1 cellular context compared by ENCODE assay signal in the genomic region with DNA sequence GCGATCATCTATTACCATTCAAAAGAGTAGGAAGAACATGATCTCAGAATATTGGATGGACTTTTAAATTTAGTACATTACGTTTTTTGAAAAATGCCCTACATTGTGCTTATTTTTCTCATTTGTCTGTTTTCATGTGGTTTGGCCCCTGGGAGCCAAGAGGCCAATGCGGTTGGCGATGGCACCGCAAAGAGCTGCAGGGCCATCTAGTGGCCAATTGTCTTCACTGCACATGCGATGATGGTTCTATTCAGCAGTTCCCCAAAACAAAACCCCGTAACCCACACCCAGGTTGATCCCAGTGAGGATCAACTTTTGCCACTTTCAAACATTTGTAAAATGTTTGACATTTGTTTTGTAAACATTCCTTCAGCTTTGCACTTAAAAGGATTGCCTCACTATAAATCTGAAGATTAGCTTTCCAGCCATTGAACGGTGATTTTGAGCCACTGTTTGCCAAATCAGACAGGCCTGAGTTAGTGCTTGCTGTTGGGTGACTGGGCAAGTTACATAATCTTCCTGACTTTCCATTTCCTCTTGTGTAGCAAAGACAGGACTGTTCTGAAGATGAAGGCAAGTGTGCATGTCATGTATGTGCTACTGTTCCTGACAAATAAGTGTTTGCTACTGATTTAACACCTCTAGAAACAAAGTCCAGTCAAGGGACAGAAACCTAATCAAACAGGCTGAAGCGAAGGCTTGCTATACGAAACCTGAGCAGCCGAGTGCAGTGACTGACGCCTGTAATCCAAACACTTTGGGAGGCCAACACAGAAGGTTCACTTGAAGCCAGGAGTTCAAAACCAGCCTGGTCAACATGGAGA.
TF ChIP-seq lines count a peak whose summit lies in the region.

No MANE protein-coding gene starts in this region.

TF ChIP-seq in GM23338, 12 proteins besides CTCF, POLR2A, EP300 and RAD21 (continued from another document):
- TF ChIP-seq ETS1 (IDR thresholded peaks at IDR 0.05): no peak
- TF ChIP-seq ZNF331 (CRISPR knock-in tag; IDR thresholded peaks at IDR 0.05; ENCODE audit: low read depth): no peak
- TF ChIP-seq REST (IDR thresholded peaks at IDR 0.05; ENCODE audit: unreplicated experiment): no peak
- no peak for TF ChIP-seq ZNF462 (CRISPR knock-in tag; IDR thresholded peaks at IDR 0.05)
- no peak for TF ChIP-seq STAT1 (IDR thresholded peaks at IDR 0.05; ENCODE audit: unreplicated experiment)
- no peak for TF ChIP-seq JUNB (IDR thresholded peaks at IDR 0.05; ENCODE audit: unreplicated experiment)
- TF ChIP-seq NANOG (IDR thresholded peaks at IDR 0.05; ENCODE audit: borderline replicate concordance): no peak
- no peak for TF ChIP-seq POLR2AphosphoS5 (IDR thresholded peaks at IDR 0.05; ENCODE audit: low read depth)
- no peak for TF ChIP-seq EZH2phosphoT487 (IDR thresholded peaks at IDR 0.05; ENCODE audit: unreplicated experiment)
- TF ChIP-seq ZNF114 (CRISPR knock-in tag; IDR thresholded peaks at IDR 0.05): no peak
- TF ChIP-seq EZH2 (IDR thresholded peaks at IDR 0.05; ENCODE audit: low read depth, unreplicated experiment): no peak
